ENCODE assay signal across 9 cellular contexts in genomic region chr2:115292742-115293141, GRCh38.
"Had no signal": no experiment of that assay in that cellular context is flagged by ENCODE, and none has a peak within 500 bp of the region (broad histone marks: within the 10 kb centered on the region; RNA-seq: fewer than 3 reads in every experiment).

No MANE protein-coding gene starts in this region.

- H3K4me3 ChIP-seq: GM23248, GM23338, HAP-1 had no signal

- ATAC-seq: GM23338, HCT116 had no signal

- H3K9me3 ChIP-seq: HAP-1 had no signal

- DNase-seq: GM23248, GOT3, H7, H9, HCEC 1CT, HFFc6 had no signal

- H3K36me3 ChIP-seq: HAP-1 had no signal

- H3K27ac ChIP-seq: GM23248 had no signal
